ENCODE assay signal across 10 cellular contexts in the genomic region with DNA sequence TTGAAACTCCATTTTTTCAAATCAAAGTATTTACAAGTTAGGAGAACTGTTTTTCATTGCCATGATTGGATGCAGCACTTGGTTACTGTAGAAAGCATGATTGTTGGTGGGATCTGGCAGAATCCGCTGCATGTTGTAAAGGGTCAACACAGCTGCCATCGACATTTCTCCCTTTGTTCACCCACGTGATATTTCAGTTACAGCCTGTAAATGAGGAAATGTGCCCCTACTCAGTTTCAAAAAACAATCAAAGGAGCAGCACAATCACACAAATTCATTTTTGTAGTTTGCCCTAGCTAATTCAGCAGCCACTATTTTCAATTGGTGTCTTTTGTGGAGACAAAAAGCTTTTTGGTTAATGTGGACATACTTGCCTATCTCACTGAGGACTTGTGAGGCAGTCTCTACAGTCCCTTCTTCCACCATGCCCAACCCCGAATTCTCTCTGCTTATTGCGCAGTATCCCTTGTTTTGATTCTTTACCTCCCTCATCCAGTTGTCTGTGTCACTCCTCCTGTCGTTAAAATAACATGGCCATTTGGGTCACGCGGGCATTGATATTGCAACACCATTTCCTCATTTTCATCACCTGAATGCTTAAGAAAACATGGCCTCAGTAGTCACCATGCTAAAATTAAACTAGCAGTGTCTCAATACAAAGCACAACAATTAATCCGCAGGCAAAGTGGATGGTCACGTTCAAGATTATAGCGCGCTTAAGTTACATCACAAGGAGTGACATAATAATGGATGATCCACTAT. TPM values are rescaled to one million over a fixed set of nuclear protein-coding genes. Genes with fewer than 3 reads are reported as not detected.
DNase-seq lines count a peak whose midpoint lies in the region; ATAC-seq, FAIRE-seq and TF ChIP-seq lines count a peak whose summit lies in the region.
"Had no signal": no experiment of that assay in that cellular context is flagged by ENCODE, and none has a peak within 500 bp of the region (broad histone marks: within the 10 kb centered on the region; RNA-seq: fewer than 3 reads in every experiment).

No MANE protein-coding gene starts in this region.

- peaks cover 44% of the 10 kb centered on the region for H3F3A ChIP-seq in SK-N-SH (replicated peaks; ENCODE audit: insufficient read depth)
- no peaks in the 10 kb centered on the region for H3F3A ChIP-seq in OCI-LY1 (ENCODE audit: insufficient read depth, low read length)

- H3K9ac ChIP-seq in SK-N-SH (peak overlapping the region; percentile 58; the same call in 1 of the 2 replicates), OCI-LY1 (ENCODE audit: low read length) (no peak overlapping the region), endothelial cell of umbilical vein (replicated peaks; ENCODE audit: extremely low read depth, insufficient read depth, low read length) (peak overlapping the region; percentile 57)

- H3K27ac ChIP-seq in SK-N-SH (ENCODE audit: low read depth in 2 of 2, low read length in 1 of 2) (peak overlapping the region; percentile 51 to 86; a peak in 3 of 4 replicates), OCI-LY1 (ENCODE audit: low read depth, low read length, poor library complexity, severe bottlenecking) (peak overlapping the region; percentile 9), endothelial cell of umbilical vein (ENCODE audit: insufficient read depth, low read depth, low read length) (peak overlapping the region; percentile 70), suprapubic skin (peak overlapping the region; percentile 21)

- H3K79me2 ChIP-seq in SK-N-SH (ENCODE audit: insufficient read depth) (no peaks in the 10 kb centered on the region), OCI-LY1 (ENCODE audit: insufficient read depth, low read length) (no peaks in the 10 kb centered on the region), endothelial cell of umbilical vein (ENCODE audit: control insufficient read depth, insufficient read depth, low read length) (no peaks in the 10 kb centered on the region)

- no peaks in the 10 kb centered on the region for H3K9me3 ChIP-seq in SK-N-SH
- H3K9me3 ChIP-seq in OCI-LY1 (ENCODE audit: low read length), result peaks cover 5% of the 10 kb centered on the region
- no peaks in the 10 kb centered on the region for H3K9me3 ChIP-seq in endothelial cell of umbilical vein (replicated peaks; ENCODE audit: control insufficient read depth, insufficient read depth, low read length)
- H3K9me3 ChIP-seq in suprapubic skin, result no peaks in the 10 kb centered on the region

- dilution Hi-C loops in endothelial cell of umbilical vein (cut with MboI; ENCODE audit: extremely low pct_ligation_motif_present, low sequenced_read_pairs), result no loop called here

- H3K4me2 ChIP-seq in SK-N-SH (peak overlapping the region; percentile 62), OCI-LY1 (ENCODE audit: low read length) (peak overlapping the region; percentile 33), endothelial cell of umbilical vein (ENCODE audit: insufficient read depth, low read length) (peak overlapping the region; percentile 89)

- peak; percentile 67 for FAIRE-seq in endothelial cell of umbilical vein (lab: Jason Lieb, UNC)
- FAIRE-seq in GM12892 (lab: Jason Lieb, UNC), result no peak
- FAIRE-seq: GM19239 had no signal

- TF ChIP-seq EP300 in SK-N-SH (IDR thresholded peaks at IDR 0.05; ENCODE audit: borderline replicate concordance in 1 of 2, low read depth in 1 of 2, low read length in 1 of 2), result no peak
- no peak for TF ChIP-seq EP300 in suprapubic skin (IDR thresholded peaks at IDR 0.05)

- CTCF ChIA-PET in SK-N-SH (lab: Yijun Ruan, JAX) (interaction anchor here (1.0 kb wide), 1 partner anchor 98 kb away, joined by 3 read pairs; no protein-coding TSS in a partner anchor), endothelial cell of umbilical vein (lab: Charles Lee) (interaction anchor here (1.1 to 2.3 kb wide), 3 partner anchors 7 to 13 kb away, joined by 3 to 9 read pairs (median 4); no protein-coding TSS in a partner anchor)

- no peaks in the 10 kb centered on the region for H4K20me1 ChIP-seq in SK-N-SH (ENCODE audit: insufficient read depth)
- no peaks in the 10 kb centered on the region for H4K20me1 ChIP-seq in OCI-LY1 (ENCODE audit: insufficient read depth, low read length)
- H4K20me1 ChIP-seq in endothelial cell of umbilical vein (replicated peaks; ENCODE audit: control insufficient read depth, extremely low read depth, insufficient read depth, low read length), result no peaks in the 10 kb centered on the region

- no peak for ATAC-seq in SK-N-SH treated with all-trans-retinoic acid at 6 μM for 48 hours
- ATAC-seq: naive thymus-derived CD4-positive, alpha-beta T cell had no signal

- TF ChIP-seq RAD21 in SK-N-SH (IDR thresholded peaks at IDR 0.05; ENCODE audit: low read length), result no peak

- TF ChIP-seq CTCF in SK-N-SH (IDR thresholded peaks at IDR 0.05) (no peak), OCI-LY1 (IDR thresholded peaks at IDR 0.05; ENCODE audit: low read length) (no peak), endothelial cell of umbilical vein (IDR thresholded peaks at IDR 0.05; ENCODE audit: extremely low read depth in 1 of 2, insufficient read depth in 1 of 2, low read depth in 1 of 2, low read length in 2 of 2) (no peak), suprapubic skin (IDR thresholded peaks at IDR 0.05) (no peak)

- BruUV-seq in endothelial cell of umbilical vein (replicated peaks; lab: Mats Ljungman, UMichigan), result no TSS peak

- POLR2A ChIA-PET in SK-N-SH (lab: Yijun Ruan, JAX), result no interaction called here
- POLR2A ChIA-PET in endothelial cell of umbilical vein (lab: Charles Lee), result no interaction called here

- intact Hi-C loops in endothelial cell of umbilical vein (cut with micrococcal nuclease), result no loop called here

- no peaks in the 10 kb centered on the region for H3K27me3 ChIP-seq in SK-N-SH (ENCODE audit: insufficient read depth)
- no peaks in the 10 kb centered on the region for H3K27me3 ChIP-seq in OCI-LY1 (ENCODE audit: insufficient read depth, low read length)
- H3K27me3 ChIP-seq in endothelial cell of umbilical vein (ENCODE audit: control insufficient read depth in 2 of 2, insufficient read depth in 2 of 2, low read length in 2 of 2), result peaks cover 0 to 2% of the 10 kb centered on the region in 2 experiments
- H3K27me3 ChIP-seq in suprapubic skin, result no peaks in the 10 kb centered on the region

- DNase-seq in SK-N-SH (no peak), endothelial cell of umbilical vein (ENCODE audit: low read depth, low spot score) (peak; percentile 44), suprapubic skin (ENCODE audit: low spot score in 2 of 2) (no peak), NCI-H1105 treated with DMSO at 0.1 percent for 48 hours (lab: John Stamatoyannopoulos, UW) (no peak), glomerular visceral epithelial cell (ENCODE audit: extremely low spot score) (no peak), GM12892 (ENCODE audit: insufficient read length) (no peak)
- DNase-seq: naive thymus-derived CD4-positive, alpha-beta T cell had no signal

- H3K36me3 ChIP-seq in SK-N-SH (replicated peaks in 1 of 2; ENCODE audit: control insufficient read depth in 1 of 2, insufficient read depth in 2 of 2, low read length in 1 of 2) (no peaks in the 10 kb centered on the region), OCI-LY1 (ENCODE audit: insufficient read depth, low read length) (no peaks in the 10 kb centered on the region; the same call in 1 of the 2 replicates), endothelial cell of umbilical vein (ENCODE audit: control insufficient read depth in 2 of 2, extremely low read depth in 1 of 2, insufficient read depth in 2 of 2, low read length in 2 of 2) (no peaks in the 10 kb centered on the region), suprapubic skin (no peaks in the 10 kb centered on the region)

- H3K4me1 ChIP-seq in SK-N-SH (ENCODE audit: control insufficient read depth in 1 of 2, insufficient read depth in 2 of 2, low read depth in 1 of 2, low read length in 1 of 2) (peaks cover 30 to 39% of the 10 kb centered on the region in 2 experiments), OCI-LY1 (ENCODE audit: insufficient read depth, low read length, severe bottlenecking) (peaks cover 40% of the 10 kb centered on the region), endothelial cell of umbilical vein (ENCODE audit: control insufficient read depth, extremely low read depth, insufficient read depth, low read length) (peaks cover 50% of the 10 kb centered on the region), suprapubic skin (peaks cover 68% of the 10 kb centered on the region)

- WGBS in SK-N-SH (ENCODE audit: low lambda C conversion rate), result 91% methylated on average over 12 of the region's 12 CpGs
- WGBS in suprapubic skin, result 75% methylated on average over 12 of the region's 12 CpGs

- H3K4me3 ChIP-seq in SK-N-SH (ENCODE audit: low read depth in 2 of 2, low read length in 1 of 2) (peak overlapping the region in 1 of 2 experiments; percentile 6; a peak in 1 of 4 replicates), OCI-LY1 (ENCODE audit: low read depth, low read length, poor library complexity, severe bottlenecking) (no peak overlapping the region), endothelial cell of umbilical vein (replicated peaks in 1 of 3; ENCODE audit: insufficient read depth in 1 of 3, low read depth in 1 of 3, low read length in 3 of 3) (no peak overlapping the region), suprapubic skin (no peak overlapping the region)

- H3K9me2 ChIP-seq in SK-N-SH (no peaks in the 10 kb centered on the region), OCI-LY1 (ENCODE audit: low read depth, low read length) (no peaks in the 10 kb centered on the region)

- H2AFZ ChIP-seq in SK-N-SH (ENCODE audit: low read depth), result peak overlapping the region; percentile 59; the same call in 1 of the 2 replicates
- peak overlapping the region; percentile 53; the same call in 1 of the 2 replicates for H2AFZ ChIP-seq in OCI-LY1 (ENCODE audit: low read length)
- H2AFZ ChIP-seq in endothelial cell of umbilical vein (ENCODE audit: low read depth, low read length), result peak overlapping the region; percentile 45

- TF ChIP-seq POLR2A in endothelial cell of umbilical vein (IDR thresholded peaks at IDR 0.05; ENCODE audit: low read depth, low read length) (no peak), suprapubic skin (IDR thresholded peaks at IDR 0.05) (no peak), GM12892 (IDR thresholded peaks at IDR 0.05; ENCODE audit: low read depth, low read length) (no peak)

- H3K9me1 ChIP-seq in endothelial cell of umbilical vein (replicated peaks; ENCODE audit: control insufficient read depth, extremely low read depth, insufficient read depth, low read length), result no peaks in the 10 kb centered on the region

RNA-seq across cellular contexts. Expression of a gene that starts 6.4 kb away (rescaled TPM):
- polyA plus RNA-seq in SK-N-SH (2012; rRNA removed), result 0.06 and 0.10 TPM in 2 replicates
- 0.06 and 0.22 TPM in 2 replicates for polyA plus RNA-seq in SK-N-SH (2012; cell fraction: cytosol; rRNA removed)
- 0.31 and 0.33 TPM in 2 replicates for polyA plus RNA-seq in SK-N-SH (2012; cell fraction: nucleus; rRNA removed)
- total RNA-seq in endothelial cell of umbilical vein, result not detected in 2 replicates
- 0.06 TPM in 1 of 2 replicates, not detected in the other for polyA plus RNA-seq in endothelial cell of umbilical vein
- polyA plus RNA-seq in endothelial cell of umbilical vein (2011; cell fraction: cytosol; rRNA removed), result not detected in 2 replicates
- 0.18 TPM in 1 of 2 replicates, not detected in the other for polyA plus RNA-seq in endothelial cell of umbilical vein (2011; cell fraction: nucleus; rRNA removed)
- polyA plus RNA-seq in endothelial cell of umbilical vein (2012), result 0.13 TPM in 1 of 2 replicates, not detected in the other
- polyA minus RNA-seq in endothelial cell of umbilical vein, result not detected in 2 replicates
- polyA minus RNA-seq in endothelial cell of umbilical vein (2011; cell fraction: cytosol; rRNA and poly(A)+ RNA removed), result not detected
- polyA minus RNA-seq in endothelial cell of umbilical vein (2011; cell fraction: nucleus; rRNA and poly(A)+ RNA removed), result not detected in 2 replicates
- 1 to 10 TPM in 1 of 4 donors, under 1 TPM in 1, not detected in 2; 0.36 to 7.1 TPM for total RNA-seq in suprapubic skin
- not detected for polyA plus RNA-seq in GM12892 (2012; ENCODE audit: missing spikeins)
- polyA plus RNA-seq: naive thymus-derived CD4-positive, alpha-beta T cell had no signal

RNA-seq across cellular contexts. Expression of a gene that starts 24.0 kb away (rescaled TPM):
- 2.7 and 4.0 TPM in 2 replicates for polyA plus RNA-seq in SK-N-SH (2012; rRNA removed)
- 4.4 and 4.8 TPM in 2 replicates for polyA plus RNA-seq in SK-N-SH (2012; cell fraction: cytosol; rRNA removed)
- 3.7 and 5.4 TPM in 2 replicates for polyA plus RNA-seq in SK-N-SH (2012; cell fraction: nucleus; rRNA removed)
- total RNA-seq in endothelial cell of umbilical vein, result 20.5 and 25.7 TPM in 2 replicates
- polyA plus RNA-seq in endothelial cell of umbilical vein, result 2.6 and 3.4 TPM in 2 replicates
- 3.4 TPM in 2 replicates for polyA plus RNA-seq in endothelial cell of umbilical vein (2011; cell fraction: cytosol; rRNA removed)
- polyA plus RNA-seq in endothelial cell of umbilical vein (2011; cell fraction: nucleus; rRNA removed), result 11.8 and 12.3 TPM in 2 replicates
- polyA plus RNA-seq in endothelial cell of umbilical vein (2012), result 7.5 and 7.7 TPM in 2 replicates
- polyA minus RNA-seq in endothelial cell of umbilical vein, result 14.2 and 20.6 TPM in 2 replicates
- polyA minus RNA-seq in endothelial cell of umbilical vein (2011; cell fraction: cytosol; rRNA and poly(A)+ RNA removed), result 39.7 TPM
- 20.2 and 21.3 TPM in 2 replicates for polyA minus RNA-seq in endothelial cell of umbilical vein (2011; cell fraction: nucleus; rRNA and poly(A)+ RNA removed)
- total RNA-seq in suprapubic skin, result 10 to 100 TPM; 29.4 to 49.1 (median 44.0) TPM
- 12.9 TPM for polyA plus RNA-seq in GM12892 (2012; ENCODE audit: missing spikeins)

Comparison
In these comparisons a context has a peak if more than half of its experiments do, and no peak if none do; other contexts are left out.
1. H3K27ac ChIP-seq: peak in every context shown above with its lines; median percentile 70 in endothelial cell of umbilical vein; 68 in SK-N-SH; 21 in suprapubic skin; 9 in OCI-LY1.
2. H3K4me2 ChIP-seq: peak in every context shown above with its lines; median percentile 89 in endothelial cell of umbilical vein; 62 in SK-N-SH; 33 in OCI-LY1.